19 cellular contexts compared by ENCODE assay signal in genomic region chr3:28780480-28780879, GRCh38.
A peak's percentile ranks its signal among the peaks of the same experiment; 100 is the strongest.
DNase-seq lines count a peak whose midpoint lies in the region; ATAC-seq and TF ChIP-seq lines count a peak whose summit lies in the region.
"Had no signal": no experiment of that assay in that cellular context is flagged by ENCODE, and none has a peak within 500 bp of the region (broad histone marks: within the 10 kb centered on the region; RNA-seq: fewer than 3 reads in every experiment).

No MANE protein-coding gene starts in this region.

- intact Hi-C loops in Right ventricle myocardium superior (cut with DNase I) = no loop called here
- intact Hi-C loops in right cardiac atrium (cut with DNase I) = no loop called here
- intact Hi-C loops in left ventricle myocardium inferior (cut with micrococcal nuclease) = no loop called here
- intact Hi-C loops in left ventricle myocardium superior (cut with micrococcal nuclease) = no loop called here

- TF ChIP-seq CTCF in left ventricle myocardium inferior (IDR thresholded peaks at IDR 0.05; ENCODE audit: borderline replicate concordance) (no peak), right atrium auricular region (IDR thresholded peaks at IDR 0.05) (no peak)

- H3K27ac ChIP-seq in right cardiac atrium (ENCODE audit: low read length) (no peak overlapping the region), left ventricle myocardium inferior (replicated peaks) (peak overlapping the region; percentile 35), right atrium auricular region (no peak overlapping the region)
- H3K27ac ChIP-seq: BLaER1 had no signal

- H3K9me3 ChIP-seq in right cardiac atrium (ENCODE audit: control insufficient read depth, low read length) = no peaks in the 10 kb centered on the region
- H3K9me3 ChIP-seq in left ventricle myocardium inferior (replicated peaks) = no peaks in the 10 kb centered on the region
- H3K9me3 ChIP-seq in right atrium auricular region = no peaks in the 10 kb centered on the region
- H3K9me3 ChIP-seq: BE2C, BLaER1 had no signal

- H3K36me3 ChIP-seq in left ventricle myocardium inferior = no peaks in the 10 kb centered on the region
- H3K36me3 ChIP-seq in right atrium auricular region = no peaks in the 10 kb centered on the region
- H3K36me3 ChIP-seq: BE2C, BLaER1 had no signal

- H3K4me1 ChIP-seq in right cardiac atrium (ENCODE audit: control insufficient read depth, insufficient read depth, low read length) (no peaks in the 10 kb centered on the region), left ventricle myocardium inferior (peaks cover 18% of the 10 kb centered on the region), right atrium auricular region (no peaks in the 10 kb centered on the region)
- H3K4me1 ChIP-seq: BE2C, BLaER1 had no signal

- H3K27me3 ChIP-seq in right cardiac atrium (ENCODE audit: control insufficient read depth, insufficient read depth) (no peaks in the 10 kb centered on the region), left ventricle myocardium inferior (ENCODE audit: low read depth) (no peaks in the 10 kb centered on the region), right atrium auricular region (no peaks in the 10 kb centered on the region)
- H3K27me3 ChIP-seq: BE2C, BLaER1 had no signal

- DNase-seq in Right ventricle myocardium superior (no peak), right cardiac atrium (no peak), left ventricle myocardium inferior (no peak), right atrium auricular region (ENCODE audit: low spot score) (no peak), left ventricle myocardium superior (no peak), NCI-H526 treated with DMSO at 0.1 percent for 48 hours (lab: John Stamatoyannopoulos, UW) (no peak)
- DNase-seq: 8988T; ACHN; BE2C; C1 segment of cervical spinal cord; Calu3; CD4-positive, alpha-beta memory T cell; CD4-positive, CD25-positive, alpha-beta regulatory T cell; CD8-positive, alpha-beta memory T cell; COR-L47; DMS79 treated with DMSO at 0.1 percent for 48 hours; GF-D8 had no signal

- ATAC-seq in Right ventricle myocardium superior (ENCODE audit: poor library complexity) (peak; percentile 48), right cardiac atrium (no peak), left ventricle myocardium superior (peak; percentile 59), GM19351 (IDR thresholded peaks at IDR 0.05; ENCODE audit: unreplicated experiment) (no peak)

- H3K4me3 ChIP-seq in right cardiac atrium (ENCODE audit: low read length) (no peak overlapping the region), left ventricle myocardium inferior (no peak overlapping the region), right atrium auricular region (no peak overlapping the region)
- H3K4me3 ChIP-seq: BLaER1 had no signal

- WGBS in right cardiac atrium = 35% methylated on average over 3 of the region's 3 CpGs

Comparison
In these comparisons a context has a peak if more than half of its experiments do, and no peak if none do; other contexts are left out.
1. ATAC-seq: peak in Right ventricle myocardium superior (single experiment) and left ventricle myocardium superior (single experiment); none in right cardiac atrium (0 of 2) and GM19351 (single experiment).